27 cellular contexts compared by ENCODE assay signal in genomic region chr13:51284339-51284738, GRCh38. TPM values are rescaled to one million over a fixed set of nuclear protein-coding genes. Genes with fewer than 3 reads are reported as not detected.
DNase-seq lines count a peak whose midpoint lies in the region; ATAC-seq and TF ChIP-seq lines count a peak whose summit lies in the region.
"Had no signal": no experiment of that assay in that cellular context is flagged by ENCODE, and none has a peak within 500 bp of the region (broad histone marks: within the 10 kb centered on the region; RNA-seq: fewer than 3 reads in every experiment).

No MANE protein-coding gene starts in this region.

- no peak overlapping the region for H3K4me3 Mint-ChIP-seq in activated CD8-positive, alpha-beta T cell treated with anti-CD3 and anti-CD28 coated beads, Interleukin-2, amount 10 ng/mL, durations not matched to agents 7 days and 5 days
- H3K4me3 Mint-ChIP-seq in activated CD8-positive, alpha-beta T cell treated with anti-CD3 and anti-CD28 coated beads for 36 hours, result no peak overlapping the region
- no peak overlapping the region for H3K4me3 Mint-ChIP-seq in HFFc6
- H3K4me3 Mint-ChIP-seq: CD4-positive, alpha-beta T cell had no signal

- peaks cover 16% of the 10 kb centered on the region for H3K4me1 Mint-ChIP-seq in activated CD8-positive, alpha-beta T cell treated with anti-CD3 and anti-CD28 coated beads, Interleukin-2, amount 10 ng/mL, durations not matched to agents 7 days and 5 days (ENCODE audit: low read depth)
- H3K4me1 Mint-ChIP-seq in activated CD8-positive, alpha-beta T cell treated with anti-CD3 and anti-CD28 coated beads for 36 hours (ENCODE audit: low read depth), result peaks cover 6% of the 10 kb centered on the region
- no peaks in the 10 kb centered on the region for H3K4me1 Mint-ChIP-seq in HFFc6 (ENCODE audit: low read depth)

- H3K9me3 ChIP-seq in upper lobe of left lung, result no peaks in the 10 kb centered on the region
- H3K9me3 ChIP-seq: BLaER1 treated with 17β-estradiol and CSF1 and Interleukin-3, amounts not matched to agents 10 nM and 100 nM; Peyer's patch had no signal

- H3K9me3 Mint-ChIP-seq in activated CD8-positive, alpha-beta T cell treated with anti-CD3 and anti-CD28 coated beads, Interleukin-2, amount 10 ng/mL, durations not matched to agents 7 days and 5 days (ENCODE audit: insufficient read depth), result no peaks in the 10 kb centered on the region
- H3K9me3 Mint-ChIP-seq in activated CD8-positive, alpha-beta T cell treated with anti-CD3 and anti-CD28 coated beads for 36 hours, result no peaks in the 10 kb centered on the region
- H3K9me3 Mint-ChIP-seq in HFFc6, result no peaks in the 10 kb centered on the region
- H3K9me3 Mint-ChIP-seq: CD4-positive, alpha-beta T cell had no signal

- H3K36me3 Mint-ChIP-seq in activated CD8-positive, alpha-beta T cell treated with anti-CD3 and anti-CD28 coated beads, Interleukin-2, amount 10 ng/mL, durations not matched to agents 7 days and 5 days (ENCODE audit: low read depth), result no peaks in the 10 kb centered on the region
- no peaks in the 10 kb centered on the region for H3K36me3 Mint-ChIP-seq in activated CD8-positive, alpha-beta T cell treated with anti-CD3 and anti-CD28 coated beads for 36 hours (ENCODE audit: low read depth)
- no peaks in the 10 kb centered on the region for H3K36me3 Mint-ChIP-seq in HFFc6 (ENCODE audit: low read depth)

- H3K27me3 Mint-ChIP-seq in activated CD8-positive, alpha-beta T cell treated with anti-CD3 and anti-CD28 coated beads, Interleukin-2, amount 10 ng/mL, durations not matched to agents 7 days and 5 days (ENCODE audit: low read depth), result no peaks in the 10 kb centered on the region
- no peaks in the 10 kb centered on the region for H3K27me3 Mint-ChIP-seq in activated CD8-positive, alpha-beta T cell treated with anti-CD3 and anti-CD28 coated beads for 36 hours
- H3K27me3 Mint-ChIP-seq in HFFc6 (ENCODE audit: insufficient read depth), result peaks cover 6% of the 10 kb centered on the region

- no peak for TF ChIP-seq POLR2A in upper lobe of left lung (IDR thresholded peaks at IDR 0.05)

- H3K4me1 ChIP-seq in upper lobe of left lung, result no peaks in the 10 kb centered on the region
- H3K4me1 ChIP-seq: BLaER1 treated with 17β-estradiol and CSF1 and Interleukin-3, amounts not matched to agents 10 nM and 100 nM; Peyer's patch had no signal

- no peak for DNase-seq in activated CD8-positive, alpha-beta T cell treated with anti-CD3 and anti-CD28 coated beads, Interleukin-2, amount 10 ng/mL, durations not matched to agents 7 days and 5 days
- no peak for DNase-seq in activated CD8-positive, alpha-beta T cell treated with anti-CD3 and anti-CD28 coated beads for 36 hours
- DNase-seq in HFFc6, result no peak
- DNase-seq in choroid plexus epithelial cell (ENCODE audit: low read depth), result no peak
- DNase-seq in pons (ENCODE audit: low spot score), result peak; percentile 2
- no peak for DNase-seq in NCI-H524 (lab: John Stamatoyannopoulos, UW)
- no peak for DNase-seq in OCI-M1 (lab: John Stamatoyannopoulos, UW)
- DNase-seq in upper lobe of left lung, result no peak
- DNase-seq: 8988T; CD4-positive, alpha-beta T cell; GM23248; Karpas-422; MV-4-11; NCI-H1105; NCI-H1436 treated with DMSO at 0.1 percent for 48 hours; NCI-H1930; NCI-H2107; NCI-H526; NCI-H82; Peyer's patch; SHP77 treated with DMSO at 0.1 percent for 48 hours had no signal

- POLR2A ChIA-PET in activated CD8-positive, alpha-beta T cell treated with anti-CD3 and anti-CD28 coated beads, Interleukin-2, amount 10 ng/mL, durations not matched to agents 7 days and 5 days (lab: Charles Lee), result no interaction called here
- POLR2A ChIA-PET in activated CD8-positive, alpha-beta T cell treated with anti-CD3 and anti-CD28 coated beads for 36 hours (lab: Charles Lee), result no interaction called here

- WGBS in upper lobe of left lung, 2 donors, result 95 to 98% methylated on average over 3 of the region's 3 CpGs

- CTCF ChIA-PET in activated CD8-positive, alpha-beta T cell treated with anti-CD3 and anti-CD28 coated beads, Interleukin-2, amount 10 ng/mL, durations not matched to agents 7 days and 5 days (lab: Charles Lee), result interaction anchor here (4.5 kb wide), 1 partner anchor 161 kb away, joined by 151 read pairs; no protein-coding TSS in a partner anchor
- CTCF ChIA-PET in activated CD8-positive, alpha-beta T cell treated with anti-CD3 and anti-CD28 coated beads for 36 hours (lab: Charles Lee), result interaction anchor here (2.8 to 3.0 kb wide), 2 partner anchors 36 to 513 kb away, joined by 20 to 26 read pairs; no protein-coding TSS in a partner anchor

- ATAC-seq in activated CD8-positive, alpha-beta T cell treated with anti-CD3 and anti-CD28 coated beads, Interleukin-2, amount 10 ng/mL, durations not matched to agents 7 days and 5 days, result no peak
- ATAC-seq in activated CD8-positive, alpha-beta T cell treated with anti-CD3 and anti-CD28 coated beads for 36 hours, result no peak
- no peak for ATAC-seq in upper lobe of left lung (ENCODE audit: low FRiP score in 2 of 2)
- ATAC-seq: HCT116, HepG2 had no signal

- no peak overlapping the region for H3K27ac ChIP-seq in upper lobe of left lung
- H3K27ac ChIP-seq: BLaER1 treated with 17β-estradiol and CSF1 and Interleukin-3, amounts not matched to agents 10 nM and 100 nM; GM23248; Peyer's patch had no signal

- no peak for TF ChIP-seq EP300 in upper lobe of left lung (IDR thresholded peaks at IDR 0.05)

- H3K27me3 ChIP-seq in upper lobe of left lung, result no peaks in the 10 kb centered on the region
- H3K27me3 ChIP-seq: BLaER1 treated with 17β-estradiol and CSF1 and Interleukin-3, amounts not matched to agents 10 nM and 100 nM; Peyer's patch had no signal

- no peak for TF ChIP-seq CTCF in activated CD8-positive, alpha-beta T cell treated with anti-CD3 and anti-CD28 coated beads for 36 hours (IDR thresholded peaks at IDR 0.05)
- TF ChIP-seq CTCF in HFFc6 (IDR thresholded peaks at IDR 0.05) (peak; percentile 9; the same call in 1 of the 2 replicates), choroid plexus epithelial cell (conservative IDR thresholded peaks at IDR 0.05; ENCODE audit: low read depth, low read length) (peak; percentile 13), upper lobe of left lung (IDR thresholded peaks at IDR 0.05) (no peak)

- H3K27ac Mint-ChIP-seq in activated CD8-positive, alpha-beta T cell treated with anti-CD3 and anti-CD28 coated beads, Interleukin-2, amount 10 ng/mL, durations not matched to agents 7 days and 5 days, result peak overlapping the region; percentile 45
- no peak overlapping the region for H3K27ac Mint-ChIP-seq in activated CD8-positive, alpha-beta T cell treated with anti-CD3 and anti-CD28 coated beads for 36 hours
- H3K27ac Mint-ChIP-seq in HFFc6, result no peak overlapping the region
- H3K27ac Mint-ChIP-seq: CD4-positive, alpha-beta T cell had no signal

- intact Hi-C loops in activated CD8-positive, alpha-beta T cell treated with anti-CD3 and anti-CD28 coated beads for 36 hours (cut with micrococcal nuclease), result no loop called here

- peaks cover 0 to 10% (median 4%) of the 10 kb centered on the region in 4 donors for H3K36me3 ChIP-seq in upper lobe of left lung
- H3K36me3 ChIP-seq: BLaER1 treated with 17β-estradiol and CSF1 and Interleukin-3, amounts not matched to agents 10 nM and 100 nM; Peyer's patch had no signal

- H3K4me3 ChIP-seq in choroid plexus epithelial cell (ENCODE audit: low read depth, low read length), result no peak overlapping the region
- no peak overlapping the region for H3K4me3 ChIP-seq in upper lobe of left lung
- H3K4me3 ChIP-seq: BLaER1 treated with 17β-estradiol and CSF1 and Interleukin-3, amounts not matched to agents 10 nM and 100 nM; GM23248; Peyer's patch had no signal

RNA-seq across cellular contexts. Expression of gene SERPINE3, which starts 55.2 kb away (rescaled TPM):
- not detected for total RNA-seq in activated CD8-positive, alpha-beta T cell treated with anti-CD3 and anti-CD28 coated beads, Interleukin-2, amount 10 ng/mL, durations not matched to agents 7 days and 5 days
- not detected for total RNA-seq in activated CD8-positive, alpha-beta T cell treated with anti-CD3 and anti-CD28 coated beads for 36 hours
- total RNA-seq in HFFc6 (2021; fragmentation: NEBNext Ultra II Directional; extraction: Animal tissue kit (Norgen Biotek cat#: 25700)), result not detected
- total RNA-seq in upper lobe of left lung, result not detected
- total RNA-seq: CD4-positive, alpha-beta T cell; Daoy; G401; GM23248; HepG2; HT-29; Peyer's patch had no signal

Comparison
In these comparisons a context has a peak if more than half of its experiments do, and no peak if none do; other contexts are left out.
1. CTCF ChIP-seq: peak in HFFc6 (single experiment) and choroid plexus epithelial cell (single experiment); none in activated CD8-positive, alpha-beta T cell treated with anti-CD3 and anti-CD28 coated beads for 36 hours (single experiment) and upper lobe of left lung (0 of 6).